ENCODE assay signal across 1 cellular context in the genomic region with DNA sequence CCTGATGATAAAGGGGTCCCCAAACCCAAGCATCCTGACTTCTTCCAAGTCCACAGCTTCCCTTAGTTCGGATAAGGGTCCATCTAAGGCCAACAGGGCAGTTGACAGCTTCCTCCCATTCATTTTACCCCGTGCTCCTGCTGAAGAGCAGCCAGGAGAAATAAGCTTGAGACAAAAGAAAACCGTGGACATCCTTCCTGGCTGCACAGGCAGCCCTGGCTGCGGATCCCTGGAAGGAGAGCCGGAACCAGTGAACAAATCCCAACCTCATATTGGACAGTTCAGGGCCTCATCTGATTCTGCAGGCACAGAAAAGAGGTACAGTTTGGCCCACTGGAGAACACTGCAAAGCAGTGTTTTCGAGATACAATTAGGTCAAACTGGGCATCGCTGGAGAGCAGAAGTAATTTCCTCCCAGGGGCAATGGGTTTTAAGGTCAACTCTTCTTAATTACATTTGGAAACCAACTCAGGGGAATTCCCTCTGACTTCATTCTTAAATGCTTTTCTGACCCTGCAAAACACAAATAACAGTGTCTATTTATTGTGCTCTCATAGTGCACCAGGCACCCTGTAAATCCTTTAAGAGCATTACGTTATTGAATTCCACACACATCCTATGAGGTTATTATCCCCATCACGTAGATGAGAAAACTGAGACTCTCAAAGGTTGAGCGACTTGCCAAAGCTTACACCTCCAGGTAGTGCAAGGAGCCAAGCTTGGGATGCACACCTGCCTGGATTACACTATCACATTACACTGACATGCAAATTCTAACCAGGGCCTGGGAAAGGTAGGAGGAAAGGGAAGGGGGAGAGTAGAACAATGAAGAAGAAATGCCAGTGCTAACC.
TF ChIP-seq lines count a peak whose summit lies in the region.

No MANE protein-coding gene starts in this region.

TF ChIP-seq in A549, 52 proteins besides CTCF, POLR2A, EP300 and RAD21 (continued from another document):
- TF ChIP-seq, protein P1, sequence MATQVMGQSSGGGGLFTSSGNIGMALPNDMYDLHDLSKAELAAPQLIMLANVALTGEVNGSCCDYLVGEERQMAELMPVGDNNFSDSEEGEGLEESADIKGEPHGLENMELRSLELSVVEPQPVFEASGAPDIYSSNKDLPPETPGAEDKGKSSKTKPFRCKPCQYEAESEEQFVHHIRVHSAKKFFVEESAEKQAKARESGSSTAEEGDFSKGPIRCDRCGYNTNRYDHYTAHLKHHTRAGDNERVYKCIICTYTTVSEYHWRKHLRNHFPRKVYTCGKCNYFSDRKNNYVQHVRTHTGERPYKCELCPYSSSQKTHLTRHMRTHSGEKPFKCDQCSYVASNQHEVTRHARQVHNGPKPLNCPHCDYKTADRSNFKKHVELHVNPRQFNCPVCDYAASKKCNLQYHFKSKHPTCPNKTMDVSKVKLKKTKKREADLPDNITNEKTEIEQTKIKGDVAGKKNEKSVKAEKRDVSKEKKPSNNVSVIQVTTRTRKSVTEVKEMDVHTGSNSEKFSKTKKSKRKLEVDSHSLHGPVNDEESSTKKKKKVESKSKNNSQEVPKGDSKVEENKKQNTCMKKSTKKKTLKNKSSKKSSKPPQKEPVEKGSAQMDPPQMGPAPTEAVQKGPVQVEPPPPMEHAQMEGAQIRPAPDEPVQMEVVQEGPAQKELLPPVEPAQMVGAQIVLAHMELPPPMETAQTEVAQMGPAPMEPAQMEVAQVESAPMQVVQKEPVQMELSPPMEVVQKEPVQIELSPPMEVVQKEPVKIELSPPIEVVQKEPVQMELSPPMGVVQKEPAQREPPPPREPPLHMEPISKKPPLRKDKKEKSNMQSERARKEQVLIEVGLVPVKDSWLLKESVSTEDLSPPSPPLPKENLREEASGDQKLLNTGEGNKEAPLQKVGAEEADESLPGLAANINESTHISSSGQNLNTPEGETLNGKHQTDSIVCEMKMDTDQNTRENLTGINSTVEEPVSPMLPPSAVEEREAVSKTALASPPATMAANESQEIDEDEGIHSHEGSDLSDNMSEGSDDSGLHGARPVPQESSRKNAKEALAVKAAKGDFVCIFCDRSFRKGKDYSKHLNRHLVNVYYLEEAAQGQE (IDR thresholded peaks at IDR 0.05), result no peak
- no peak for TF ChIP-seq RARB (CRISPR knock-in tag; IDR thresholded peaks at IDR 0.05)
- no peak for TF ChIP-seq RCOR1 (IDR thresholded peaks at IDR 0.05; ENCODE audit: low read depth, low read length)
- TF ChIP-seq, protein P2, sequence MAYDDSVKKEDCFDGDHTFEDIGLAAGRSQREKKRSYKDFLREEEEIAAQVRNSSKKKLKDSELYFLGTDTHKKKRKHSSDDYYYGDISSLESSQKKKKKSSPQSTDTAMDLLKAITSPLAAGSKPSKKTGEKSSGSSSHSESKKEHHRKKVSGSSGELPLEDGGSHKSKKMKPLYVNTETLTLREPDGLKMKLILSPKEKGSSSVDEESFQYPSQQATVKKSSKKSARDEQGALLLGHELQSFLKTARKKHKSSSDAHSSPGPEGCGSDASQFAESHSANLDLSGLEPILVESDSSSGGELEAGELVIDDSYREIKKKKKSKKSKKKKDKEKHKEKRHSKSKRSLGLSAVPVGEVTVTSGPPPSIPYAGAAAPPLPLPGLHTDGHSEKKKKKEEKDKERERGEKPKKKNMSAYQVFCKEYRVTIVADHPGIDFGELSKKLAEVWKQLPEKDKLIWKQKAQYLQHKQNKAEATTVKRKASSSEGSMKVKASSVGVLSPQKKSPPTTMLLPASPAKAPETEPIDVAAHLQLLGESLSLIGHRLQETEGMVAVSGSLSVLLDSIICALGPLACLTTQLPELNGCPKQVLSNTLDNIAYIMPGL (CRISPR knock-in tag; IDR thresholded peaks at IDR 0.05; ENCODE audit: borderline replicate concordance), result no peak
- TF ChIP-seq ZC3H11A (IDR thresholded peaks at IDR 0.05), result no peak
- no peak for TF ChIP-seq FOXS1 (CRISPR knock-in tag; IDR thresholded peaks at IDR 0.05)
